ENCODE assay signal across 9 cellular contexts in the genomic region with DNA sequence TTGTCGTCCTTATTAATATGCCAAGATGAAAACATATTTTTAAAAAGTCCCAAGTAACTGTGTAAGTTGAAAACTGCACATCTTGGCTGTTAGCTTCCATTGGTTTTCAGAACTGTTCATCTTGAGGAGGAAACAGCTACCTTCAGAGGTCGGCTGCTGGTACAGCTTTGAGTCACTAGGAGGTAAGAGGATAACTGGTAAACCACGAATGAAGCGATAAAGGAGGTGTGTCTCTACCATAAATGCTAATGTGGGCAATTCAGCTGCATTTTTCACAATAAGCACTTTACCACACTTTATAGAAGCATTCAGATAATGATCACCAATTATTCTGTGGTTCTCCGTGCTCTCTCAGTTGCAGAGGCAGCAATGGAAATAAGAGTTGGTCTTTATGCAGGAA.
DNase-seq lines count a peak whose midpoint lies in the region; ATAC-seq and TF ChIP-seq lines count a peak whose summit lies in the region.
"Had no signal": no experiment of that assay in that cellular context is flagged by ENCODE, and none has a peak within 500 bp of the region (broad histone marks: within the 10 kb centered on the region; RNA-seq: fewer than 3 reads in every experiment).

No MANE protein-coding gene starts in this region.

- no peak overlapping the region for H3K4me3 ChIP-seq in CD8-positive, alpha-beta T cell (ENCODE audit: low read depth, low read length)

- H3K36me3 ChIP-seq in CD8-positive, alpha-beta T cell (ENCODE audit: insufficient read depth, low read length) = no peaks in the 10 kb centered on the region
- H3K36me3 ChIP-seq: brain microvascular endothelial cell had no signal

- H3K27ac Mint-ChIP-seq in CD8-positive, alpha-beta T cell = peak overlapping the region; percentile 11
- peak overlapping the region; percentile 31 for H3K27ac Mint-ChIP-seq in activated CD4-positive, alpha-beta memory T cell treated with anti-CD3 and anti-CD28 coated beads for 36 hours
- H3K27ac Mint-ChIP-seq in glutamatergic neuron (ENCODE audit: unreplicated experiment) = no peak overlapping the region

- CTCF ChIA-PET in CD8-positive, alpha-beta T cell (lab: Charles Lee) = interaction anchor here (0.9 to 2.0 kb wide), 11 partner anchors 10 to 396 kb away, joined by 3 to 16 read pairs (median 4); no protein-coding TSS in a partner anchor
- CTCF ChIA-PET in activated CD4-positive, alpha-beta memory T cell treated with anti-CD3 and anti-CD28 coated beads for 36 hours (lab: Charles Lee) = interaction anchor here (0.7 to 2.8 kb wide), 22 partner anchors 11 to 549 kb away, joined by 3 to 27 read pairs (median 5); partner anchors contain the start of genes DNAI7 and ETFRF1

- DNase-seq in CD8-positive, alpha-beta T cell = no peak
- peak; percentile 7 for DNase-seq in GM19238 (ENCODE audit: insufficient read length, low spot score)
- peak; percentile 74 for DNase-seq in activated CD4-positive, alpha-beta memory T cell treated with anti-CD3 and anti-CD28 coated beads for 36 hours
- DNase-seq in kidney tubule cell (ENCODE audit: low spot score) = peak; percentile 15
- no peak for DNase-seq in glutamatergic neuron
- DNase-seq in NCI-H1105 treated with DMSO at 0.1 percent for 48 hours (lab: John Stamatoyannopoulos, UW) = no peak
- DNase-seq in GF-D8 (lab: John Stamatoyannopoulos, UW) = no peak

- H3K4me1 ChIP-seq in CD8-positive, alpha-beta T cell (ENCODE audit: insufficient read depth, low read length) = peaks cover 14% of the 10 kb centered on the region

- H3K27me3 ChIP-seq in CD8-positive, alpha-beta T cell (ENCODE audit: insufficient read depth, low read length) = no peaks in the 10 kb centered on the region
- H3K27me3 ChIP-seq: brain microvascular endothelial cell had no signal

- peaks cover 5% of the 10 kb centered on the region for H3K36me3 Mint-ChIP-seq in CD8-positive, alpha-beta T cell
- no peaks in the 10 kb centered on the region for H3K36me3 Mint-ChIP-seq in activated CD4-positive, alpha-beta memory T cell treated with anti-CD3 and anti-CD28 coated beads for 36 hours
- no peaks in the 10 kb centered on the region for H3K36me3 Mint-ChIP-seq in glutamatergic neuron (ENCODE audit: unreplicated experiment)

- intact Hi-C loops in CD8-positive, alpha-beta T cell (cut with DNase I, micrococcal nuclease) = no loop called here
- intact Hi-C loops in activated CD4-positive, alpha-beta memory T cell treated with anti-CD3 and anti-CD28 coated beads for 36 hours (cut with micrococcal nuclease) = loop anchor here (1.0 kb wide), 1 partner anchor 390 kb away; no protein-coding TSS in a partner anchor

- POLR2A ChIA-PET in CD8-positive, alpha-beta T cell (lab: Charles Lee) = interaction anchor here (1.2 kb wide), 1 partner anchor 142 kb away, joined by 3 read pairs; no protein-coding TSS in a partner anchor
- POLR2A ChIA-PET in activated CD4-positive, alpha-beta memory T cell treated with anti-CD3 and anti-CD28 coated beads for 36 hours (lab: Charles Lee) = interaction anchor here (1.0 to 1.9 kb wide), 4 partner anchors 11 to 549 kb away, joined by 4 to 9 read pairs (median 4); no protein-coding TSS in a partner anchor

- peaks cover 31% of the 10 kb centered on the region for H3K4me1 Mint-ChIP-seq in CD8-positive, alpha-beta T cell (ENCODE audit: low read depth)
- H3K4me1 Mint-ChIP-seq in activated CD4-positive, alpha-beta memory T cell treated with anti-CD3 and anti-CD28 coated beads for 36 hours (ENCODE audit: low read depth) = peaks cover 34% of the 10 kb centered on the region
- H3K4me1 Mint-ChIP-seq in glutamatergic neuron (ENCODE audit: low read depth, unreplicated experiment) = peaks cover 13% of the 10 kb centered on the region

- TF ChIP-seq CTCF in CD8-positive, alpha-beta T cell (IDR thresholded peaks at IDR 0.05) = no peak
- no peak for TF ChIP-seq CTCF in glutamatergic neuron (IDR thresholded peaks at IDR 0.05; ENCODE audit: partially characterized antibody, unreplicated experiment)

- no peak overlapping the region for H3K4me3 Mint-ChIP-seq in CD8-positive, alpha-beta T cell
- H3K4me3 Mint-ChIP-seq in activated CD4-positive, alpha-beta memory T cell treated with anti-CD3 and anti-CD28 coated beads for 36 hours = peak overlapping the region; percentile 17
- no peak overlapping the region for H3K4me3 Mint-ChIP-seq in glutamatergic neuron (ENCODE audit: unreplicated experiment)

- no peaks in the 10 kb centered on the region for H3K9me3 Mint-ChIP-seq in CD8-positive, alpha-beta T cell
- H3K9me3 Mint-ChIP-seq in activated CD4-positive, alpha-beta memory T cell treated with anti-CD3 and anti-CD28 coated beads for 36 hours = no peaks in the 10 kb centered on the region
- peaks cover 7% of the 10 kb centered on the region for H3K9me3 Mint-ChIP-seq in glutamatergic neuron (ENCODE audit: unreplicated experiment)

- ATAC-seq in CD8-positive, alpha-beta T cell = no peak
- ATAC-seq in HG02970 (IDR thresholded peaks at IDR 0.05; ENCODE audit: low FRiP score, unreplicated experiment) = no peak

- H3K27me3 Mint-ChIP-seq in CD8-positive, alpha-beta T cell (ENCODE audit: low read depth) = no peaks in the 10 kb centered on the region
- peaks cover 3% of the 10 kb centered on the region for H3K27me3 Mint-ChIP-seq in activated CD4-positive, alpha-beta memory T cell treated with anti-CD3 and anti-CD28 coated beads for 36 hours
- peaks cover 11% of the 10 kb centered on the region for H3K27me3 Mint-ChIP-seq in glutamatergic neuron (ENCODE audit: unreplicated experiment)

- H3K9me3 ChIP-seq in CD8-positive, alpha-beta T cell (ENCODE audit: low read length) = no peaks in the 10 kb centered on the region

- no peak overlapping the region for H3K27ac ChIP-seq in CD8-positive, alpha-beta T cell (ENCODE audit: low read depth, low read length)
- H3K27ac ChIP-seq: brain microvascular endothelial cell had no signal

Comparison
In these comparisons a context has a peak if more than half of its experiments do, and no peak if none do; other contexts are left out.
1. DNase-seq: peak in GM19238 (single experiment), activated CD4-positive, alpha-beta memory T cell treated with anti-CD3 and anti-CD28 coated beads for 36 hours (single experiment) and kidney tubule cell (single experiment); none in CD8-positive, alpha-beta T cell (0 of 7), glutamatergic neuron (single experiment), NCI-H1105 treated with DMSO at 0.1 percent for 48 hours (single experiment) and GF-D8 (single experiment).